In genomic region chr17:82303944-82304808, GRCh38 we compare ENCODE assay signal across 14 cellular contexts. TPM values are rescaled to one million over a fixed set of nuclear protein-coding genes. Genes with fewer than 3 reads are reported as not detected.
A peak's percentile ranks its signal among the peaks of the same experiment; 100 is the strongest.
DNase-seq lines count a peak whose midpoint lies in the region; ATAC-seq and TF ChIP-seq lines count a peak whose summit lies in the region.
"Had no signal": no experiment of that assay in that cellular context is flagged by ENCODE, and none has a peak within 500 bp of the region (broad histone marks: within the 10 kb centered on the region; RNA-seq: fewer than 3 reads in every experiment).

No MANE protein-coding gene starts in this region.

- no peak for DNase-seq in activated naive CD4-positive, alpha-beta T cell treated with Interleukin-2 at 50 U/mL for 16 hours
- DNase-seq in Jurkat, Clone E6-1 (ENCODE audit: low read depth, low spot score): no peak
- DNase-seq in effector memory CD4-positive, alpha-beta T cell: no peak
- DNase-seq in stimulated activated effector memory CD8-positive, alpha-beta T cell treated with anti-CD3 and anti-CD28 coated beads, Interleukin-12 subunit alpha, Interleukin-12 subunit beta, amount 100 ng/mL, for 72 hours (ENCODE audit: low spot score in 2 of 2): no peak
- DNase-seq in hepatic stellate cell (ENCODE audit: low spot score) (no peak), NCI-H2029 (lab: John Stamatoyannopoulos, UW) (no peak), lower lobe of right lung (no peak)
- DNase-seq: endodermal cell had no signal

- no peaks in the 10 kb centered on the region for H3K36me3 Mint-ChIP-seq in activated naive CD4-positive, alpha-beta T cell treated with anti-CD3 and anti-CD28 coated beads, Interleukin-2, amount 50 U/mL, for 24 hours
- peaks cover 8% of the 10 kb centered on the region for H3K36me3 Mint-ChIP-seq in stimulated activated effector memory CD8-positive, alpha-beta T cell treated with anti-CD3 and anti-CD28 coated beads, Interleukin-12 subunit alpha, Interleukin-12 subunit beta, amount 100 ng/mL, for 72 hours
- H3K36me3 Mint-ChIP-seq: brain, type B pancreatic cell had no signal

- ATAC-seq in stimulated activated effector memory CD8-positive, alpha-beta T cell treated with anti-CD3 and anti-CD28 coated beads, Interleukin-12 subunit alpha, Interleukin-12 subunit beta, amount 100 ng/mL, for 72 hours: no peak
- no peak for ATAC-seq in lower lobe of right lung

- intact Hi-C loops in lower lobe of right lung (cut with DNase I): no loop called here

- H3K4me1 Mint-ChIP-seq in activated naive CD4-positive, alpha-beta T cell treated with anti-CD3 and anti-CD28 coated beads, Interleukin-2, amount 50 U/mL, for 24 hours: peaks cover 71% of the 10 kb centered on the region
- peaks cover 74% of the 10 kb centered on the region for H3K4me1 Mint-ChIP-seq in stimulated activated effector memory CD8-positive, alpha-beta T cell treated with anti-CD3 and anti-CD28 coated beads, Interleukin-12 subunit alpha, Interleukin-12 subunit beta, amount 100 ng/mL, for 72 hours
- H3K4me1 Mint-ChIP-seq: endodermal cell had no signal

- peaks cover 61% of the 10 kb centered on the region for H3K4me1 ChIP-seq in effector memory CD4-positive, alpha-beta T cell (ENCODE audit: control insufficient read depth, insufficient read depth, low read length, poor library complexity, severe bottlenecking)
- H3K4me1 ChIP-seq in lower lobe of right lung: peaks cover 16% of the 10 kb centered on the region

- no peaks in the 10 kb centered on the region for H3K9me3 ChIP-seq in effector memory CD4-positive, alpha-beta T cell (ENCODE audit: control insufficient read depth, low read length)
- H3K9me3 ChIP-seq in lower lobe of right lung: no peaks in the 10 kb centered on the region
- H3K9me3 ChIP-seq: mucosa of descending colon had no signal

- H3K4me3 ChIP-seq in Jurkat, Clone E6-1 (ENCODE audit: low read length): peak overlapping the region; percentile 54; the same call in 1 of the 2 replicates
- peak overlapping the region; percentile 50 for H3K4me3 ChIP-seq in effector memory CD4-positive, alpha-beta T cell (ENCODE audit: insufficient read depth, low read depth, low read length, poor library complexity, severe bottlenecking)
- no peak overlapping the region for H3K4me3 ChIP-seq in lower lobe of right lung
- H3K4me3 ChIP-seq: mucosa of descending colon had no signal

- no peak for TF ChIP-seq CTCF in lower lobe of right lung (IDR thresholded peaks at IDR 0.05)

- peak overlapping the region; percentile 65 for H3K27ac ChIP-seq in effector memory CD4-positive, alpha-beta T cell (ENCODE audit: insufficient read depth, low read length, poor library complexity, severe bottlenecking)
- no peak overlapping the region for H3K27ac ChIP-seq in lower lobe of right lung

- no peaks in the 10 kb centered on the region for H3K36me3 ChIP-seq in effector memory CD4-positive, alpha-beta T cell (ENCODE audit: control insufficient read depth, insufficient read depth, low read length)
- H3K36me3 ChIP-seq in lower lobe of right lung: no peaks in the 10 kb centered on the region

- H3K27ac Mint-ChIP-seq in activated naive CD4-positive, alpha-beta T cell treated with anti-CD3 and anti-CD28 coated beads, Interleukin-2, amount 50 U/mL, for 24 hours: peak overlapping the region; percentile 55
- peak overlapping the region; percentile 100 for H3K27ac Mint-ChIP-seq in stimulated activated effector memory CD8-positive, alpha-beta T cell treated with anti-CD3 and anti-CD28 coated beads, Interleukin-12 subunit alpha, Interleukin-12 subunit beta, amount 100 ng/mL, for 72 hours
- H3K27ac Mint-ChIP-seq: endodermal cell, type B pancreatic cell had no signal

- peak overlapping the region; percentile 85 for H3K4me3 Mint-ChIP-seq in activated naive CD4-positive, alpha-beta T cell treated with anti-CD3 and anti-CD28 coated beads, Interleukin-2, amount 50 U/mL, for 24 hours
- H3K4me3 Mint-ChIP-seq in stimulated activated effector memory CD8-positive, alpha-beta T cell treated with anti-CD3 and anti-CD28 coated beads, Interleukin-12 subunit alpha, Interleukin-12 subunit beta, amount 100 ng/mL, for 72 hours: peak overlapping the region; percentile 93
- H3K4me3 Mint-ChIP-seq: endodermal cell, type B pancreatic cell had no signal

- no peaks in the 10 kb centered on the region for H3K27me3 Mint-ChIP-seq in activated naive CD4-positive, alpha-beta T cell treated with anti-CD3 and anti-CD28 coated beads, Interleukin-2, amount 50 U/mL, for 24 hours

- H3K27me3 ChIP-seq in effector memory CD4-positive, alpha-beta T cell (replicated peaks; ENCODE audit: control insufficient read depth, insufficient read depth, low read length, poor library complexity, severe bottlenecking): no peaks in the 10 kb centered on the region
- no peaks in the 10 kb centered on the region for H3K27me3 ChIP-seq in lower lobe of right lung (ENCODE audit: low read depth)

- H3K9me3 Mint-ChIP-seq in activated naive CD4-positive, alpha-beta T cell treated with anti-CD3 and anti-CD28 coated beads, Interleukin-2, amount 50 U/mL, for 24 hours: no peaks in the 10 kb centered on the region
- H3K9me3 Mint-ChIP-seq in stimulated activated effector memory CD8-positive, alpha-beta T cell treated with anti-CD3 and anti-CD28 coated beads, Interleukin-12 subunit alpha, Interleukin-12 subunit beta, amount 100 ng/mL, for 72 hours: no peaks in the 10 kb centered on the region
- H3K9me3 Mint-ChIP-seq: endodermal cell, type B pancreatic cell had no signal

RNA-seq across cellular contexts. Expression of gene CD7, which starts 13.2 kb away (rescaled TPM):
- 165 TPM for polyA plus RNA-seq in Jurkat, Clone E6-1 (2012; ENCODE audit: insufficient read depth, insufficient read length)
- total RNA-seq in lower lobe of right lung: 7.1 TPM
- total RNA-seq: frontal cortex had no signal

RNA-seq across cellular contexts. Expression of gene SECTM1, which starts 29.4 kb away (rescaled TPM):
- polyA plus RNA-seq in Jurkat, Clone E6-1 (2012; ENCODE audit: insufficient read depth, insufficient read length): not detected
- 44.5 TPM for total RNA-seq in lower lobe of right lung
- total RNA-seq: endodermal cell had no signal

RNA-seq across cellular contexts. Expression of gene CSNK1D, which starts 30.7 kb away (rescaled TPM):
- polyA plus RNA-seq in Jurkat, Clone E6-1 (2012; ENCODE audit: insufficient read depth, insufficient read length): 98.1 TPM
- 146 TPM for total RNA-seq in lower lobe of right lung

RNA-seq across cellular contexts. Expression of gene TEX19, which starts 54.9 kb away (rescaled TPM):
- polyA plus RNA-seq in Jurkat, Clone E6-1 (2012; ENCODE audit: insufficient read depth, insufficient read length): 3.0 TPM
- not detected for total RNA-seq in lower lobe of right lung
- total RNA-seq: frontal cortex, mucosa of descending colon, posterior vena cava had no signal
